Comparison of ENCODE assay signal across 21 cellular contexts in genomic region chr15:75107509-75107904, GRCh38.
DNase-seq lines count a peak whose midpoint lies in the region; ATAC-seq and TF ChIP-seq lines count a peak whose summit lies in the region.
"Had no signal": no experiment of that assay in that cellular context is flagged by ENCODE, and none has a peak within 500 bp of the region (broad histone marks: within the 10 kb centered on the region; RNA-seq: fewer than 3 reads in every experiment).

No MANE protein-coding gene starts in this region.

- no peak overlapping the region for H3K4me3 Mint-ChIP-seq in dendritic cell treated with granulocyte-macrophage colony-stimulating factor and Interleukin-4, amounts not matched to agents 40 ng/mL and 50 ng/mL, for 4 days
- H3K4me3 Mint-ChIP-seq in stimulated activated memory B cell treated with anti-CD40 and anti-IgM and Interleukin-4, amounts not matched to agents 10 μg/mL and 1 μg/mL and 100 μg/mL, for 72 hours: no peak overlapping the region
- no peak overlapping the region for H3K4me3 Mint-ChIP-seq in CD4-positive, alpha-beta T cell
- H3K4me3 Mint-ChIP-seq: brain had no signal

- intact Hi-C loops in right cardiac atrium (cut with DNase I) (no loop called here), PC-9 (cut with micrococcal nuclease; ENCODE audit: unreplicated experiment) (no loop called here)
- intact Hi-C loops in dendritic cell treated with granulocyte-macrophage colony-stimulating factor and Interleukin-4, amounts not matched to agents 40 ng/mL and 50 ng/mL, for 4 days (cut with micrococcal nuclease): no loop called here
- intact Hi-C loops in CD4-positive, alpha-beta T cell (cut with DNase I, micrococcal nuclease): no loop called here

- H3K36me3 Mint-ChIP-seq in dendritic cell treated with granulocyte-macrophage colony-stimulating factor and Interleukin-4, amounts not matched to agents 40 ng/mL and 50 ng/mL, for 4 days (ENCODE audit: low read depth): no peaks in the 10 kb centered on the region
- H3K36me3 Mint-ChIP-seq in stimulated activated memory B cell treated with anti-CD40 and anti-IgM and Interleukin-4, amounts not matched to agents 10 μg/mL and 1 μg/mL and 100 μg/mL, for 72 hours: no peaks in the 10 kb centered on the region
- H3K36me3 Mint-ChIP-seq in CD4-positive, alpha-beta T cell (ENCODE audit: low read depth): no peaks in the 10 kb centered on the region

- H3F3A ChIP-seq in PC-9 (ENCODE audit: insufficient read depth, low read depth): peaks cover 43% of the 10 kb centered on the region

- H3K79me2 ChIP-seq in PC-9 (ENCODE audit: low read depth): no peaks in the 10 kb centered on the region
- H3K79me2 ChIP-seq: hepatocyte had no signal

- no peak overlapping the region for H3K4me3 ChIP-seq in right atrium auricular region
- no peak overlapping the region for H3K4me3 ChIP-seq in right cardiac atrium (ENCODE audit: low read length)
- H3K4me3 ChIP-seq in PC-9: no peak overlapping the region
- H3K4me3 ChIP-seq: coronary artery, hepatocyte, lower lobe of right lung, ovary, tibial artery had no signal

- H3K9me3 Mint-ChIP-seq in dendritic cell treated with granulocyte-macrophage colony-stimulating factor and Interleukin-4, amounts not matched to agents 40 ng/mL and 50 ng/mL, for 4 days: no peaks in the 10 kb centered on the region
- H3K9me3 Mint-ChIP-seq in stimulated activated memory B cell treated with anti-CD40 and anti-IgM and Interleukin-4, amounts not matched to agents 10 μg/mL and 1 μg/mL and 100 μg/mL, for 72 hours: no peaks in the 10 kb centered on the region
- no peaks in the 10 kb centered on the region for H3K9me3 Mint-ChIP-seq in CD4-positive, alpha-beta T cell
- H3K9me3 Mint-ChIP-seq: activated naive CD4-positive, alpha-beta T cell treated with anti-CD3 and anti-CD28 coated beads, Interleukin-2, amount 50 U/mL, for 72 hours had no signal

- H3K4me2 ChIP-seq in PC-9: peak overlapping the region; percentile 70
- H3K4me2 ChIP-seq: hepatocyte had no signal

- no peak for TF ChIP-seq CTCF in right atrium auricular region (IDR thresholded peaks at IDR 0.05)
- TF ChIP-seq CTCF in PC-9 (conservative IDR thresholded peaks at IDR 0.05): no peak
- TF ChIP-seq CTCF in CD4-positive, alpha-beta T cell (IDR thresholded peaks at IDR 0.05): no peak

- ATAC-seq in right cardiac atrium: no peak
- no peak for ATAC-seq in stimulated activated memory B cell treated with anti-CD40 and anti-IgM and Interleukin-4, amounts not matched to agents 10 μg/mL and 1 μg/mL and 100 μg/mL, for 72 hours
- no peak for ATAC-seq in CD4-positive, alpha-beta T cell (ENCODE audit: poor library complexity)
- ATAC-seq: sciatic nerve had no signal

- H3K36me3 ChIP-seq in right atrium auricular region (no peaks in the 10 kb centered on the region), PC-9 (ENCODE audit: low read depth) (no peaks in the 10 kb centered on the region)
- H3K36me3 ChIP-seq: lower lobe of right lung, ovary, tibial artery had no signal

- H4K20me1 ChIP-seq in PC-9 (ENCODE audit: insufficient read depth): no peaks in the 10 kb centered on the region

- 92% methylated on average over 2 of the region's 2 CpGs for WGBS in right cardiac atrium

- peak overlapping the region; percentile 66 for H3K27ac Mint-ChIP-seq in dendritic cell treated with granulocyte-macrophage colony-stimulating factor and Interleukin-4, amounts not matched to agents 40 ng/mL and 50 ng/mL, for 4 days
- peak overlapping the region; percentile 77 for H3K27ac Mint-ChIP-seq in stimulated activated memory B cell treated with anti-CD40 and anti-IgM and Interleukin-4, amounts not matched to agents 10 μg/mL and 1 μg/mL and 100 μg/mL, for 72 hours
- H3K27ac Mint-ChIP-seq in CD4-positive, alpha-beta T cell: no peak overlapping the region

- H3K4me1 ChIP-seq in right atrium auricular region: peaks cover 0 to 10% of the 10 kb centered on the region in 2 donors
- H3K4me1 ChIP-seq in right cardiac atrium (ENCODE audit: control insufficient read depth, insufficient read depth, low read length): no peaks in the 10 kb centered on the region
- H3K4me1 ChIP-seq in PC-9 (replicated peaks; ENCODE audit: insufficient read depth): peaks cover 85% of the 10 kb centered on the region

- H2AFZ ChIP-seq in PC-9: no peak overlapping the region
- H2AFZ ChIP-seq: hepatocyte had no signal

- CTCF ChIA-PET in PC-9 (lab: Charles Lee): interaction anchor here (0.6 to 0.7 kb wide), 4 partner anchors 80 to 96 kb away, joined by 3 to 11 read pairs (median 4); partner anchors contain the start of gene C15orf39
- CTCF ChIA-PET in CD4-positive, alpha-beta T cell (lab: Charles Lee): no interaction called here

- no TSS peak for BruUV-seq in PC-9 (replicated peaks; lab: Mats Ljungman, UMichigan)

- H3K27me3 ChIP-seq in right atrium auricular region (no peaks in the 10 kb centered on the region), right cardiac atrium (ENCODE audit: control insufficient read depth, insufficient read depth) (no peaks in the 10 kb centered on the region), PC-9 (ENCODE audit: insufficient read depth, low read depth) (no peaks in the 10 kb centered on the region)
- H3K27me3 ChIP-seq in CD4-positive, alpha-beta T cell (ENCODE audit: control insufficient read depth, insufficient read depth, low read length): peaks cover 7% of the 10 kb centered on the region
- H3K27me3 ChIP-seq: hepatocyte, ovary, tibial artery had no signal

- no peaks in the 10 kb centered on the region for H3K9me2 ChIP-seq in PC-9 (ENCODE audit: insufficient read depth)
- H3K9me2 ChIP-seq: SK-N-SH had no signal

- H3K27ac ChIP-seq in right atrium auricular region (no peak overlapping the region), right cardiac atrium (ENCODE audit: low read length) (no peak overlapping the region), PC-9 (peak overlapping the region; percentile 99)
- H3K27ac ChIP-seq in CD4-positive, alpha-beta T cell (ENCODE audit: low read depth, low read length): no peak overlapping the region
- H3K27ac ChIP-seq: hepatocyte, lower lobe of right lung, ovary, tibial artery had no signal

- POLR2A ChIA-PET in PC-9 (lab: Charles Lee; ENCODE audit: unreplicated experiment): interaction anchor here (0.7 kb wide), 1 partner anchor 111 kb away, joined by 5 read pairs; no protein-coding TSS in a partner anchor
- POLR2A ChIA-PET in CD4-positive, alpha-beta T cell (lab: Charles Lee): no interaction called here

- peaks cover 86% of the 10 kb centered on the region for H3K4me1 Mint-ChIP-seq in dendritic cell treated with granulocyte-macrophage colony-stimulating factor and Interleukin-4, amounts not matched to agents 40 ng/mL and 50 ng/mL, for 4 days (ENCODE audit: low read depth)
- peaks cover 68% of the 10 kb centered on the region for H3K4me1 Mint-ChIP-seq in stimulated activated memory B cell treated with anti-CD40 and anti-IgM and Interleukin-4, amounts not matched to agents 10 μg/mL and 1 μg/mL and 100 μg/mL, for 72 hours
- peaks cover 11% of the 10 kb centered on the region for H3K4me1 Mint-ChIP-seq in CD4-positive, alpha-beta T cell (ENCODE audit: low read depth)

- DNase-seq in right atrium auricular region (ENCODE audit: low spot score) (peak; percentile 21), right cardiac atrium (no peak), PC-9 (no peak), NCI-H510A (lab: John Stamatoyannopoulos, UW) (no peak), NCI-H187 treated with DMSO at 0.1 percent for 48 hours (lab: John Stamatoyannopoulos, UW) (no peak)
- DNase-seq in CD4-positive, alpha-beta T cell: no peak
- DNase-seq: activated CD4-positive, alpha-beta T cell treated with anti-CD3 and anti-CD28 coated beads for 48 hours; lower lobe of right lung; NCI-H2227 treated with DMSO at 0.1 percent for 48 hours; NCI-H82; ovary; SK-N-SH; stimulated activated naive CD4-positive, alpha-beta T cell; tibial artery had no signal

- peaks cover 2% of the 10 kb centered on the region for H3K27me3 Mint-ChIP-seq in dendritic cell treated with granulocyte-macrophage colony-stimulating factor and Interleukin-4, amounts not matched to agents 40 ng/mL and 50 ng/mL, for 4 days
- peaks cover 13% of the 10 kb centered on the region for H3K27me3 Mint-ChIP-seq in stimulated activated memory B cell treated with anti-CD40 and anti-IgM and Interleukin-4, amounts not matched to agents 10 μg/mL and 1 μg/mL and 100 μg/mL, for 72 hours
- peaks cover 19% of the 10 kb centered on the region for H3K27me3 Mint-ChIP-seq in CD4-positive, alpha-beta T cell
- H3K27me3 Mint-ChIP-seq: brain had no signal

- H3K9me3 ChIP-seq in right atrium auricular region: no peaks in the 10 kb centered on the region
- H3K9me3 ChIP-seq in right cardiac atrium (ENCODE audit: control insufficient read depth, low read length): no peaks in the 10 kb centered on the region
- no peaks in the 10 kb centered on the region for H3K9me3 ChIP-seq in PC-9 (ENCODE audit: insufficient read depth, low read depth)
- H3K9me3 ChIP-seq in CD4-positive, alpha-beta T cell (ENCODE audit: control insufficient read depth, low read length): no peaks in the 10 kb centered on the region
- H3K9me3 ChIP-seq: lower lobe of right lung, ovary, SK-N-SH, tibial artery had no signal
